Comparison of ENCODE assay signal across 8 cellular contexts in genomic region chr21:45075606-45076244, GRCh38. TPM values are rescaled to one million over a fixed set of nuclear protein-coding genes. Genes with fewer than 3 reads are reported as not detected.
A peak's percentile ranks its signal among the peaks of the same experiment; 100 is the strongest.
DNase-seq lines count a peak whose midpoint lies in the region; ATAC-seq and TF ChIP-seq lines count a peak whose summit lies in the region.

No MANE protein-coding gene starts in this region.

- TF ChIP-seq CTCF in WERI-Rb-1 (IDR thresholded peaks at IDR 0.05; ENCODE audit: low read depth, low read length) = no peak
- TF ChIP-seq CTCF in glutamatergic neuron (IDR thresholded peaks at IDR 0.05; ENCODE audit: partially characterized antibody, unreplicated experiment) = no peak

- H3K9ac ChIP-seq in skeletal muscle satellite cell (ENCODE audit: low read depth, low read length) = peak overlapping the region; percentile 97

- no peaks in the 10 kb centered on the region for H3K9me3 ChIP-seq in WERI-Rb-1 (ENCODE audit: severe bottlenecking)
- H3K9me3 ChIP-seq in skeletal muscle satellite cell (replicated peaks; ENCODE audit: low read length) = no peaks in the 10 kb centered on the region

- H3K36me3 Mint-ChIP-seq in glutamatergic neuron (ENCODE audit: unreplicated experiment) = no peaks in the 10 kb centered on the region

- ATAC-seq in GM21515 (IDR thresholded peaks at IDR 0.05; ENCODE audit: unreplicated experiment) = no peak

- H3K36me3 ChIP-seq in WERI-Rb-1 (0 out of 2 replicates have a peak, but pooled peaks cover 2% of the 10 kb centered on the region), skeletal muscle satellite cell (ENCODE audit: insufficient read depth, low read length) (peaks cover 8% of the 10 kb centered on the region)

- peak overlapping the region; percentile 87 for H3K4me2 ChIP-seq in skeletal muscle satellite cell (ENCODE audit: low read length)

- H3K27me3 ChIP-seq in WERI-Rb-1 (ENCODE audit: insufficient read depth, low read depth, severe bottlenecking) (no peaks in the 10 kb centered on the region), skeletal muscle satellite cell (ENCODE audit: control insufficient read depth, insufficient read depth, low read length) (no peaks in the 10 kb centered on the region)

- H3K27ac ChIP-seq in WERI-Rb-1 = no peak overlapping the region

- H3K4me3 Mint-ChIP-seq in glutamatergic neuron (ENCODE audit: unreplicated experiment) = peak overlapping the region; percentile 83

- DNase-seq in HCEC 1CT = peak; percentile 26
- no peak for DNase-seq in WERI-Rb-1
- DNase-seq in glutamatergic neuron = no peak
- DNase-seq in iPS-NIHi7 (ENCODE audit: extremely low spot score) = no peak
- no peak for DNase-seq in KG1 (lab: John Stamatoyannopoulos, UW)
- DNase-seq in germinal center (ENCODE audit: low spot score) = no peak

- peaks cover 12% of the 10 kb centered on the region for H3K27me3 Mint-ChIP-seq in glutamatergic neuron (ENCODE audit: unreplicated experiment)

- H3K4me3 ChIP-seq in WERI-Rb-1 (ENCODE audit: low read depth, low read length) (peak overlapping the region; percentile 77), skeletal muscle satellite cell (ENCODE audit: low read length) (peak overlapping the region; percentile 83)

- peaks cover 15% of the 10 kb centered on the region for H3K4me1 Mint-ChIP-seq in glutamatergic neuron (ENCODE audit: low read depth, unreplicated experiment)

- peaks cover 65% of the 10 kb centered on the region for H3K4me1 ChIP-seq in skeletal muscle satellite cell (ENCODE audit: control insufficient read depth, insufficient read depth, low read length)

- H3K27ac Mint-ChIP-seq in glutamatergic neuron (ENCODE audit: unreplicated experiment) = peak overlapping the region; percentile 67

- peaks cover 6% of the 10 kb centered on the region for H3K9me3 Mint-ChIP-seq in glutamatergic neuron (ENCODE audit: unreplicated experiment)

RNA-seq across cellular contexts. Expression of gene ADARB1, which starts 1.3 kb away (rescaled TPM):
- total RNA-seq in glutamatergic neuron (ENCODE audit: unreplicated experiment) = 49.2 TPM
- 2.5 and 7.4 TPM in 2 replicates for total RNA-seq in skeletal muscle satellite cell (2012; rRNA removed)
